In genomic region chr20:37627060-37627766, GRCh38 we compare ENCODE assay signal across 8 cellular contexts.
A peak's percentile ranks its signal among the peaks of the same experiment; 100 is the strongest.
DNase-seq lines count a peak whose midpoint lies in the region; ATAC-seq lines count a peak whose summit lies in the region.

No MANE protein-coding gene starts in this region.

- no peaks in the 10 kb centered on the region for H3K27me3 ChIP-seq in trophoblast cell (ENCODE audit: insufficient read depth, low read length)

- no peak overlapping the region for H3K9ac ChIP-seq in trophoblast cell (ENCODE audit: low read length)

- ATAC-seq in esophagus mucosa (peak; percentile 65), HG02981 (IDR thresholded peaks at IDR 0.05; ENCODE audit: unreplicated experiment) (no peak), GM18861 (IDR thresholded peaks at IDR 0.05; ENCODE audit: unreplicated experiment) (no peak)

- no peak overlapping the region for H2BK5ac ChIP-seq in trophoblast cell (ENCODE audit: low read depth, low read length, poor library complexity)

- H2BK120ac ChIP-seq in trophoblast cell (ENCODE audit: insufficient read depth, low read length, poor library complexity), result no peak overlapping the region

- no peaks in the 10 kb centered on the region for H3K4me1 ChIP-seq in trophoblast cell (ENCODE audit: control insufficient read depth in 1 of 2, insufficient read depth in 2 of 2, low read length in 2 of 2)

- H3K27ac ChIP-seq in trophoblast cell (ENCODE audit: low read depth, low read length), result no peak overlapping the region

- no peak overlapping the region for H4K8ac ChIP-seq in trophoblast cell (ENCODE audit: low read depth, low read length)

- H3K4ac ChIP-seq in trophoblast cell (ENCODE audit: low read depth, low read length), result no peak overlapping the region

- no peak overlapping the region for H3K14ac ChIP-seq in trophoblast cell (ENCODE audit: low read length)

- no peak overlapping the region for H3K18ac ChIP-seq in trophoblast cell (ENCODE audit: low read length)

- H3K4me3 ChIP-seq in trophoblast cell (ENCODE audit: low read depth, low read length), result no peak overlapping the region

- H3K9me3 ChIP-seq in trophoblast cell (ENCODE audit: insufficient read depth, low read depth, low read length), result no peaks in the 10 kb centered on the region

- no peak overlapping the region for H2BK12ac ChIP-seq in trophoblast cell (ENCODE audit: low read length)

- no peaks in the 10 kb centered on the region for H3K79me1 ChIP-seq in trophoblast cell (ENCODE audit: low read length)

- H3K79me2 ChIP-seq in trophoblast cell (ENCODE audit: control insufficient read depth, insufficient read depth, low read length, poor library complexity), result no peaks in the 10 kb centered on the region

- H3K36me3 ChIP-seq in trophoblast cell (ENCODE audit: control insufficient read depth in 1 of 2, insufficient read depth in 2 of 2, low read length in 2 of 2), result no peaks in the 10 kb centered on the region

- no peak overlapping the region for H3K4me2 ChIP-seq in trophoblast cell (ENCODE audit: low read length)

- no peak overlapping the region for H2AK5ac ChIP-seq in trophoblast cell (ENCODE audit: low read length)

- H3K23ac ChIP-seq in trophoblast cell (ENCODE audit: low read length), result no peak overlapping the region

- WGBS in trophoblast cell (ENCODE audit: extremely low coverage, insufficient coverage, insufficient read length), result no CpG with 5 or more reads among the region's 15 CpGs

- DNase-seq in A172 (ENCODE audit: low spot score) (peak; percentile 59), HCEC 1CT (peak; percentile 6), SW480 (ENCODE audit: low spot score) (peak; percentile 46), trophoblast cell (peak; percentile 44 to 86), cerebellum (ENCODE audit: low spot score) (no peak)

- H2AFZ ChIP-seq in trophoblast cell (ENCODE audit: insufficient read depth, low read length, poor library complexity), result no peak overlapping the region

- no peak overlapping the region for H4K12ac ChIP-seq in trophoblast cell (ENCODE audit: low read depth, low read length)

- no peak overlapping the region for H4K91ac ChIP-seq in trophoblast cell (ENCODE audit: low read depth, low read length)
